In the genomic region with DNA sequence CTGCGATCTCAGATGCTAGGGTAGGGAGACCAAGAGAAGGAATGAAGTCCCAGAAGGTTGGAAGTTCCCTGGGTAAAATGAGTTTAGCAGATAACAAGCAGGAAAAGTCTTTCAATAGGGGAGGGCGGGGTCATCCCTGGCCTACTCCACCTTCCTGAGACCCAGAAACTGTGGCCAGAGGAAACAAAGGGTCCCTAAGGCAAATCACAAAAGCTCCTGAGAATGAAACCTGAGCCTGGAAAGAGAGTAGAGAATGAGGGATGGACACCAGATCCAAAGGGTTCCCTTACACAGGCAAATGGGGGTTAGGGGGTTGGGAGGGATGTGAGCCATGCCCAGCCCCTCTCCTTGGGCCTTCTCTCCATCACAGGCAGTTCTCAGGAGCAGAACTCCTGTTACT, we compare ENCODE assay signal across 1 cellular context.
TF ChIP-seq lines count a peak whose summit lies in the region.

No MANE protein-coding gene starts in this region.

TF ChIP-seq in GM23338, 12 proteins besides CTCF, POLR2A, EP300 and RAD21 (continued from another document):
- TF ChIP-seq, protein P1, sequence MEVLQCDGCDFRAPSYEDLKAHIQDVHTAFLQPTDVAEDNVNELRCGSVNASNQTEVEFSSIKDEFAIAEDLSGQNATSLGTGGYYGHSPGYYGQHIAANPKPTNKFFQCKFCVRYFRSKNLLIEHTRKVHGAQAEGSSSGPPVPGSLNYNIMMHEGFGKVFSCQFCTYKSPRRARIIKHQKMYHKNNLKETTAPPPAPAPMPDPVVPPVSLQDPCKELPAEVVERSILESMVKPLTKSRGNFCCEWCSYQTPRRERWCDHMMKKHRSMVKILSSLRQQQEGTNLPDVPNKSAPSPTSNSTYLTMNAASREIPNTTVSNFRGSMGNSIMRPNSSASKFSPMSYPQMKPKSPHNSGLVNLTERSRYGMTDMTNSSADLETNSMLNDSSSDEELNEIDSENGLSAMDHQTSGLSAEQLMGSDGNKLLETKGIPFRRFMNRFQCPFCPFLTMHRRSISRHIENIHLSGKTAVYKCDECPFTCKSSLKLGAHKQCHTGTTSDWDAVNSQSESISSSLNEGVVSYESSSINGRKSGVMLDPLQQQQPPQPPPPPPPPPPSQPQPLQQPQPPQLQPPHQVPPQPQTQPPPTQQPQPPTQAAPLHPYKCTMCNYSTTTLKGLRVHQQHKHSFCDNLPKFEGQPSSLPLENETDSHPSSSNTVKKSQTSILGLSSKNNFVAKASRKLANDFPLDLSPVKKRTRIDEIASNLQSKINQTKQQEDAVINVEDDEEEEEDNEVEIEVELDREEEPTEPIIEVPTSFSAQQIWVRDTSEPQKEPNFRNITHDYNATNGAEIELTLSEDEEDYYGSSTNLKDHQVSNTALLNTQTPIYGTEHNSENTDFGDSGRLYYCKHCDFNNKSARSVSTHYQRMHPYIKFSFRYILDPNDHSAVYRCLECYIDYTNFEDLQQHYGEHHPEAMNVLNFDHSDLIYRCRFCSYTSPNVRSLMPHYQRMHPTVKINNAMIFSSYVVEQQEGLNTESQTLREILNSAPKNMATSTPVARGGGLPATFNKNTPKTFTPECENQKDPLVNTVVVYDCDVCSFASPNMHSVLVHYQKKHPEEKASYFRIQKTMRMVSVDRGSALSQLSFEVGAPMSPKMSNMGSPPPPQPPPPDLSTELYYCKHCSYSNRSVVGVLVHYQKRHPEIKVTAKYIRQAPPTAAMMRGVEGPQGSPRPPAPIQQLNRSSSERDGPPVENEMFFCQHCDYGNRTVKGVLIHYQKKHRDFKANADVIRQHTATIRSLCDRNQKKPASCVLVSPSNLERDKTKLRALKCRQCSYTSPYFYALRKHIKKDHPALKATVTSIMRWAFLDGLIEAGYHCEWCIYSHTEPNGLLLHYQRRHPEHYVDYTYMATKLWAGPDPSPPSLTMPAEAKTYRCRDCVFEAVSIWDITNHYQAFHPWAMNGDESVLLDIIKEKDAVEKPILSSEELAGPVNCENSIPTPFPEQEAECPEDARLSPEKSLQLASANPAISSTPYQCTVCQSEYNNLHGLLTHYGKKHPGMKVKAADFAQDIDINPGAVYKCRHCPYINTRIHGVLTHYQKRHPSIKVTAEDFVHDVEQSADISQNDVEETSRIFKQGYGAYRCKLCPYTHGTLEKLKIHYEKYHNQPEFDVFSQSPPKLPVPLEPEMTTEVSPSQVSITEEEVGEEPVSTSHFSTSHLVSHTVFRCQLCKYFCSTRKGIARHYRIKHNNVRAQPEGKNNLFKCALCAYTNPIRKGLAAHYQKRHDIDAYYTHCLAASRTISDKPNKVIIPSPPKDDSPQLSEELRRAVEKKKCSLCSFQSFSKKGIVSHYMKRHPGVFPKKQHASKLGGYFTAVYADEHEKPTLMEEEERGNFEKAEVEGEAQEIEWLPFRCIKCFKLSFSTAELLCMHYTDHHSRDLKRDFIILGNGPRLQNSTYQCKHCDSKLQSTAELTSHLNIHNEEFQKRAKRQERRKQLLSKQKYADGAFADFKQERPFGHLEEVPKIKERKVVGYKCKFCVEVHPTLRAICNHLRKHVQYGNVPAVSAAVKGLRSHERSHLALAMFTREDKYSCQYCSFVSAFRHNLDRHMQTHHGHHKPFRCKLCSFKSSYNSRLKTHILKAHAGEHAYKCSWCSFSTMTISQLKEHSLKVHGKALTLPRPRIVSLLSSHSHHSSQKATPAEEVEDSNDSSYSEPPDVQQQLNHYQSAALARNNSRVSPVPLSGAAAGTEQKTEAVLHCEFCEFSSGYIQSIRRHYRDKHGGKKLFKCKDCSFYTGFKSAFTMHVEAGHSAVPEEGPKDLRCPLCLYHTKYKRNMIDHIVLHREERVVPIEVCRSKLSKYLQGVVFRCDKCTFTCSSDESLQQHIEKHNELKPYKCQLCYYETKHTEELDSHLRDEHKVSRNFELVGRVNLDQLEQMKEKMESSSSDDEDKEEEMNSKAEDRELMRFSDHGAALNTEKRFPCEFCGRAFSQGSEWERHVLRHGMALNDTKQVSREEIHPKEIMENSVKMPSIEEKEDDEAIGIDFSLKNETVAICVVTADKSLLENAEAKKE (CRISPR knock-in tag; IDR thresholded peaks at IDR 0.05): peak; percentile 60
- TF ChIP-seq NANOG (IDR thresholded peaks at IDR 0.05; ENCODE audit: borderline replicate concordance) (no peak), STAT1 (IDR thresholded peaks at IDR 0.05; ENCODE audit: unreplicated experiment) (no peak)
